ENCODE assay signal across 1 cellular context in genomic region chr19:31784631-31785237, GRCh38.
TF ChIP-seq lines count a peak whose summit lies in the region.

No MANE protein-coding gene starts in this region.

TF ChIP-seq in GM23338, 12 proteins besides CTCF, POLR2A, EP300 and RAD21 (continued from another document):
- TF ChIP-seq ZNF462 (CRISPR knock-in tag; IDR thresholded peaks at IDR 0.05) (no peak), EZH2phosphoT487 (IDR thresholded peaks at IDR 0.05; ENCODE audit: unreplicated experiment) (no peak)
